ENCODE assay signal across 2 cellular contexts in the genomic region with DNA sequence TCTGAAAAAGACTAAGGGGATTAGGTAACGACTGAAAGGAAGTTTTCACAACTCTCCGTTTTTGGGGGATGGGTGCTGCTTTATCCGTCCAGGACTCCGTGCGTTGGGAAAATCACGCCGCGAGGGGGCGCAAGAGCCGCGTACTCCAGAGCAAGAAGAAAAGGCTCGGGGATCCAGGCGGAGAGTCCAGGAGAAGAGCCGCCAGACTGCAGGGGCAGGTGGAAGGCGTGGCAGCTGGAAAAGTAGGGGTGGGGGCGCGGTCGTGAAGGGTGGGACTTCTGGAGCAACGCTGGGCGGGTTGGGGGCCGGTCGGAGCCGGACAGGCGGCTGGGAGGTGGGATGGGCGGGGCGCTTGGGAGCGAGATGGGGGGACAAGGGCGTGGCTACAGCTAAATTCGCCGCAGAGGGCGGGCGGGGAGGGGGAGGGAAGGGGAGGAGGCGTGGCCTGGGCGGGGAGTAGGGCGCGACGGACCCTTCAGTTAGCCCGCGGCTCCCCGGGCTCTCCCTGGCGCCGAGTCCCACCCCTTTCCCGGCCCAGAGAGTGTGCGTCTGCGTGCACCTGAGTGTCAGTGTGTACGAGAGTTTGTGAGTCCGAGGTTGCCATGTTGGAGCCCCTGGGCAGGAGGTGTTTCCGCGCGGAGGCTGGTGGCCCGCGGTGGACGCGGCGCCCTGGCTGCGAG.
A peak's percentile ranks its signal among the peaks of the same experiment; 100 is the strongest.
TF ChIP-seq lines count a peak whose summit lies in the region.

No MANE protein-coding gene starts in this region.

TF ChIP-seq in GM12891, 5 proteins besides CTCF, POLR2A, EP300 and RAD21 (continued from another document):
- no peak for TF ChIP-seq SPI1 (IDR thresholded peaks at IDR 0.05; ENCODE audit: low read depth, low read length)
TF ChIP-seq in GM12891: peak in this region for 0.

TF ChIP-seq in GM12878, 131 proteins besides CTCF, POLR2A, EP300 and RAD21 (continued from another document and continues in another):
- TF ChIP-seq CBX5 (IDR thresholded peaks at IDR 0.05; ENCODE audit: low read depth), result no peak
- 0 out of 2 replicates have a peak, but pooled peaks have one; percentile 51 for TF ChIP-seq POLR2AphosphoS2 (IDR thresholded peaks at IDR 0.05; ENCODE audit: low read depth, low read length)
- TF ChIP-seq BCL11A (IDR thresholded peaks at IDR 0.05; ENCODE audit: low read depth, low read length), result no peak
- TF ChIP-seq, protein P1, sequence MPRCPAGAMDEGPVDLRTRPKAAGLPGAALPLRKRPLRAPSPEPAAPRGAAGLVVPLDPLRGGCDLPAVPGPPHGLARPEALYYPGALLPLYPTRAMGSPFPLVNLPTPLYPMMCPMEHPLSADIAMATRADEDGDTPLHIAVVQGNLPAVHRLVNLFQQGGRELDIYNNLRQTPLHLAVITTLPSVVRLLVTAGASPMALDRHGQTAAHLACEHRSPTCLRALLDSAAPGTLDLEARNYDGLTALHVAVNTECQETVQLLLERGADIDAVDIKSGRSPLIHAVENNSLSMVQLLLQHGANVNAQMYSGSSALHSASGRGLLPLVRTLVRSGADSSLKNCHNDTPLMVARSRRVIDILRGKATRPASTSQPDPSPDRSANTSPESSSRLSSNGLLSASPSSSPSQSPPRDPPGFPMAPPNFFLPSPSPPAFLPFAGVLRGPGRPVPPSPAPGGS (IDR thresholded peaks at IDR 0.05; ENCODE audit: borderline replicate concordance, insufficient read depth, low read depth, low read length, poor library complexity, severe bottlenecking), result no peak
- TF ChIP-seq, protein P2, sequence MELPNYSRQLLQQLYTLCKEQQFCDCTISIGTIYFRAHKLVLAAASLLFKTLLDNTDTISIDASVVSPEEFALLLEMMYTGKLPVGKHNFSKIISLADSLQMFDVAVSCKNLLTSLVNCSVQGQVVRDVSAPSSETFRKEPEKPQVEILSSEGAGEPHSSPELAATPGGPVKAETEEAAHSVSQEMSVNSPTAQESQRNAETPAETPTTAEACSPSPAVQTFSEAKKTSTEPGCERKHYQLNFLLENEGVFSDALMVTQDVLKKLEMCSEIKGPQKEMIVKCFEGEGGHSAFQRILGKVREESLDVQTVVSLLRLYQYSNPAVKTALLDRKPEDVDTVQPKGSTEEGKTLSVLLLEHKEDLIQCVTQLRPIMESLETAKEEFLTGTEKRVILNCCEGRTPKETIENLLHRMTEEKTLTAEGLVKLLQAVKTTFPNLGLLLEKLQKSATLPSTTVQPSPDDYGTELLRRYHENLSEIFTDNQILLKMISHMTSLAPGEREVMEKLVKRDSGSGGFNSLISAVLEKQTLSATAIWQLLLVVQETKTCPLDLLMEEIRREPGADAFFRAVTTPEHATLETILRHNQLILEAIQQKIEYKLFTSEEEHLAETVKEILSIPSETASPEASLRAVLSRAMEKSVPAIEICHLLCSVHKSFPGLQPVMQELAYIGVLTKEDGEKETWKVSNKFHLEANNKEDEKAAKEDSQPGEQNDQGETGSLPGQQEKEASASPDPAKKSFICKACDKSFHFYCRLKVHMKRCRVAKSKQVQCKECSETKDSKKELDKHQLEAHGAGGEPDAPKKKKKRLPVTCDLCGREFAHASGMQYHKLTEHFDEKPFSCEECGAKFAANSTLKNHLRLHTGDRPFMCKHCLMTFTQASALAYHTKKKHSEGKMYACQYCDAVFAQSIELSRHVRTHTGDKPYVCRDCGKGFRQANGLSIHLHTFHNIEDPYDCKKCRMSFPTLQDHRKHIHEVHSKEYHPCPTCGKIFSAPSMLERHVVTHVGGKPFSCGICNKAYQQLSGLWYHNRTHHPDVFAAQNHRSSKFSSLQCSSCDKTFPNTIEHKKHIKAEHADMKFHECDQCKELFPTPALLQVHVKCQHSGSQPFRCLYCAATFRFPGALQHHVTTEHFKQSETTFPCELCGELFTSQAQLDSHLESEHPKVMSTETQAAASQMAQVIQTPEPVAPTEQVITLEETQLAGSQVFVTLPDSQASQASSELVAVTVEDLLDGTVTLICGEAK (IDR thresholded peaks at IDR 0.05; ENCODE audit: borderline replicate concordance), result no peak
- TF ChIP-seq, protein P3, sequence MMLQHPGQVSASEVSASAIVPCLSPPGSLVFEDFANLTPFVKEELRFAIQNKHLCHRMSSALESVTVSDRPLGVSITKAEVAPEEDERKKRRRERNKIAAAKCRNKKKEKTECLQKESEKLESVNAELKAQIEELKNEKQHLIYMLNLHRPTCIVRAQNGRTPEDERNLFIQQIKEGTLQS (IDR thresholded peaks at IDR 0.05; ENCODE audit: borderline replicate concordance, extremely low read depth, low read depth, low read length), result 0 out of 2 replicates have a peak, but pooled peaks have one; percentile 5
- peak; percentile 44; the same call in 1 of the 3 replicates for TF ChIP-seq POU2F2 (IDR thresholded peaks at IDR 0.05; ENCODE audit: borderline replicate concordance, low read depth, low read length)
- peak; percentile 76; the same call in 1 of the 2 replicates for TF ChIP-seq YY1 (IDR thresholded peaks at IDR 0.05; ENCODE audit: low read depth, low read length)
- no peak for TF ChIP-seq ZNF207 (IDR thresholded peaks at IDR 0.05; ENCODE audit: borderline replicate concordance)
- no peak for TF ChIP-seq PML (IDR thresholded peaks at IDR 0.05; ENCODE audit: low read length)
- TF ChIP-seq, protein P4, sequence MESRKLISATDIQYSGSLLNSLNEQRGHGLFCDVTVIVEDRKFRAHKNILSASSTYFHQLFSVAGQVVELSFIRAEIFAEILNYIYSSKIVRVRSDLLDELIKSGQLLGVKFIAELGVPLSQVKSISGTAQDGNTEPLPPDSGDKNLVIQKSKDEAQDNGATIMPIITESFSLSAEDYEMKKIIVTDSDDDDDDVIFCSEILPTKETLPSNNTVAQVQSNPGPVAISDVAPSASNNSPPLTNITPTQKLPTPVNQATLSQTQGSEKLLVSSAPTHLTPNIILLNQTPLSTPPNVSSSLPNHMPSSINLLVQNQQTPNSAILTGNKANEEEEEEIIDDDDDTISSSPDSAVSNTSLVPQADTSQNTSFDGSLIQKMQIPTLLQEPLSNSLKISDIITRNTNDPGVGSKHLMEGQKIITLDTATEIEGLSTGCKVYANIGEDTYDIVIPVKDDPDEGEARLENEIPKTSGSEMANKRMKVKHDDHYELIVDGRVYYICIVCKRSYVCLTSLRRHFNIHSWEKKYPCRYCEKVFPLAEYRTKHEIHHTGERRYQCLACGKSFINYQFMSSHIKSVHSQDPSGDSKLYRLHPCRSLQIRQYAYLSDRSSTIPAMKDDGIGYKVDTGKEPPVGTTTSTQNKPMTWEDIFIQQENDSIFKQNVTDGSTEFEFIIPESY (IDR thresholded peaks at IDR 0.05), result no peak
- TF ChIP-seq CHD2 (IDR thresholded peaks at IDR 0.05; ENCODE audit: borderline replicate concordance, low read depth, low read length), result peak; percentile 76
- no peak for TF ChIP-seq RAD51 (IDR thresholded peaks at IDR 0.05)
- peak; percentile 17; the same call in 1 of the 2 replicates for TF ChIP-seq RB1 (IDR thresholded peaks at IDR 0.05; ENCODE audit: borderline replicate concordance)
- TF ChIP-seq SREBF2 (IDR thresholded peaks at IDR 0.05; ENCODE audit: low read length), result no peak
- no peak for TF ChIP-seq YBX1 (IDR thresholded peaks at IDR 0.05)
- TF ChIP-seq HDAC2 (IDR thresholded peaks at IDR 0.05), result no peak
- no peak for TF ChIP-seq ZNF217 (IDR thresholded peaks at IDR 0.05)
- no peak for TF ChIP-seq JUNB (IDR thresholded peaks at IDR 0.05)
- no peak for TF ChIP-seq SUPT20H (IDR thresholded peaks at IDR 0.05; ENCODE audit: borderline replicate concordance, control insufficient read depth, low read depth, low read length)
- TF ChIP-seq MEF2A (IDR thresholded peaks at IDR 0.05; ENCODE audit: insufficient read depth, low read depth, low read length), result 0 out of 2 replicates have a peak, but pooled peaks have one; percentile 12
- no peak for TF ChIP-seq HDAC6 (IDR thresholded peaks at IDR 0.05; ENCODE audit: unreplicated experiment)
- TF ChIP-seq, protein P5, sequence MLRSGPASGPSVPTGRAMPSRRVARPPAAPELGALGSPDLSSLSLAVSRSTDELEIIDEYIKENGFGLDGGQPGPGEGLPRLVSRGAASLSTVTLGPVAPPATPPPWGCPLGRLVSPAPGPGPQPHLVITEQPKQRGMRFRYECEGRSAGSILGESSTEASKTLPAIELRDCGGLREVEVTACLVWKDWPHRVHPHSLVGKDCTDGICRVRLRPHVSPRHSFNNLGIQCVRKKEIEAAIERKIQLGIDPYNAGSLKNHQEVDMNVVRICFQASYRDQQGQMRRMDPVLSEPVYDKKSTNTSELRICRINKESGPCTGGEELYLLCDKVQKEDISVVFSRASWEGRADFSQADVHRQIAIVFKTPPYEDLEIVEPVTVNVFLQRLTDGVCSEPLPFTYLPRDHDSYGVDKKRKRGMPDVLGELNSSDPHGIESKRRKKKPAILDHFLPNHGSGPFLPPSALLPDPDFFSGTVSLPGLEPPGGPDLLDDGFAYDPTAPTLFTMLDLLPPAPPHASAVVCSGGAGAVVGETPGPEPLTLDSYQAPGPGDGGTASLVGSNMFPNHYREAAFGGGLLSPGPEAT (IDR thresholded peaks at IDR 0.05; ENCODE audit: low read depth), result no peak
- TF ChIP-seq SIX5 (IDR thresholded peaks at IDR 0.05; ENCODE audit: low read depth, low read length, severe bottlenecking), result no peak
- TF ChIP-seq GATAD2B (conservative IDR thresholded peaks at IDR 0.05; ENCODE audit: low read depth), result no peak
- no peak for TF ChIP-seq CHD1 (IDR thresholded peaks at IDR 0.05; ENCODE audit: low read depth, low read length)
- TF ChIP-seq RELA (IDR thresholded peaks at IDR 0.05; ENCODE audit: borderline replicate concordance, partially characterized antibody), result peak; percentile 44
- no peak for TF ChIP-seq TARDBP (IDR thresholded peaks at IDR 0.05; ENCODE audit: borderline replicate concordance)
- no peak for TF ChIP-seq TCF12 (IDR thresholded peaks at IDR 0.05; ENCODE audit: low read depth, low read length)
- peak; percentile 51 for TF ChIP-seq IKZF1 (conservative IDR thresholded peaks at IDR 0.05)
- peak; percentile 72 to 73 for TF ChIP-seq IKZF2 (IDR thresholded peaks at IDR 0.05)
- TF ChIP-seq BRCA1 (IDR thresholded peaks at IDR 0.05; ENCODE audit: low read depth, low read length), result no peak
- TF ChIP-seq JUND (IDR thresholded peaks at IDR 0.05; ENCODE audit: low read depth, low read length), result no peak
- no peak for TF ChIP-seq ZZZ3 (IDR thresholded peaks at IDR 0.05; ENCODE audit: control insufficient read depth, insufficient read length, low read depth)
- 0 out of 4 replicates have a peak, but pooled peaks of 1 of the 2 experiments have one; percentile 33 for TF ChIP-seq BHLHE40 (IDR thresholded peaks at IDR 0.05; ENCODE audit: borderline replicate concordance in 1 of 2, low read depth in 2 of 2, low read length in 1 of 2)
- TF ChIP-seq, protein P6, sequence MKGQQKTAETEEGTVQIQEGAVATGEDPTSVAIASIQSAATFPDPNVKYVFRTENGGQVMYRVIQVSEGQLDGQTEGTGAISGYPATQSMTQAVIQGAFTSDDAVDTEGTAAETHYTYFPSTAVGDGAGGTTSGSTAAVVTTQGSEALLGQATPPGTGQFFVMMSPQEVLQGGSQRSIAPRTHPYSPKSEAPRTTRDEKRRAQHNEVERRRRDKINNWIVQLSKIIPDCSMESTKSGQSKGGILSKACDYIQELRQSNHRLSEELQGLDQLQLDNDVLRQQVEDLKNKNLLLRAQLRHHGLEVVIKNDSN (IDR thresholded peaks at IDR 0.05; ENCODE audit: borderline replicate concordance, extremely low read length, insufficient read depth, low read depth, low read length), result no peak
- peak; percentile 61; the same call in 1 of the 2 replicates for TF ChIP-seq EED (IDR thresholded peaks at IDR 0.05; ENCODE audit: low read depth)
- TF ChIP-seq, protein P7, sequence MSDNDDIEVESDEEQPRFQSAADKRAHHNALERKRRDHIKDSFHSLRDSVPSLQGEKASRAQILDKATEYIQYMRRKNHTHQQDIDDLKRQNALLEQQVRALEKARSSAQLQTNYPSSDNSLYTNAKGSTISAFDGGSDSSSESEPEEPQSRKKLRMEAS (IDR thresholded peaks at IDR 0.05; ENCODE audit: low read depth, low read length), result no peak; the same call in 1 of the 2 replicates
- TF ChIP-seq ATF7 (IDR thresholded peaks at IDR 0.05; ENCODE audit: low read depth), result no peak
- no peak for TF ChIP-seq ZNF384 (IDR thresholded peaks at IDR 0.05; ENCODE audit: borderline replicate concordance, low read depth, low read length)
- TF ChIP-seq, protein P8, sequence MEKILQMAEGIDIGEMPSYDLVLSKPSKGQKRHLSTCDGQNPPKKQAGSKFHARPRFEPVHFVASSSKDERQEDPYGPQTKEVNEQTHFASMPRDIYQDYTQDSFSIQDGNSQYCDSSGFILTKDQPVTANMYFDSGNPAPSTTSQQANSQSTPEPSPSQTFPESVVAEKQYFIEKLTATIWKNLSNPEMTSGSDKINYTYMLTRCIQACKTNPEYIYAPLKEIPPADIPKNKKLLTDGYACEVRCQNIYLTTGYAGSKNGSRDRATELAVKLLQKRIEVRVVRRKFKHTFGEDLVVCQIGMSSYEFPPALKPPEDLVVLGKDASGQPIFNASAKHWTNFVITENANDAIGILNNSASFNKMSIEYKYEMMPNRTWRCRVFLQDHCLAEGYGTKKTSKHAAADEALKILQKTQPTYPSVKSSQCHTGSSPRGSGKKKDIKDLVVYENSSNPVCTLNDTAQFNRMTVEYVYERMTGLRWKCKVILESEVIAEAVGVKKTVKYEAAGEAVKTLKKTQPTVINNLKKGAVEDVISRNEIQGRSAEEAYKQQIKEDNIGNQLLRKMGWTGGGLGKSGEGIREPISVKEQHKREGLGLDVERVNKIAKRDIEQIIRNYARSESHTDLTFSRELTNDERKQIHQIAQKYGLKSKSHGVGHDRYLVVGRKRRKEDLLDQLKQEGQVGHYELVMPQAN (conservative IDR thresholded peaks at IDR 0.05), result no peak; the same call in none of the 2 replicates
- no peak for TF ChIP-seq SREBF1 (IDR thresholded peaks at IDR 0.05; ENCODE audit: low read length)
- no peak for TF ChIP-seq TCF7 (IDR thresholded peaks at IDR 0.05; ENCODE audit: borderline replicate concordance)
- 0 out of 2 replicates have a peak, but pooled peaks have one; percentile 4 for TF ChIP-seq TCF3 (IDR thresholded peaks at IDR 0.05; ENCODE audit: borderline replicate concordance, insufficient read depth, low read depth, low read length)
- TF ChIP-seq ASH2L (IDR thresholded peaks at IDR 0.05; ENCODE audit: borderline replicate concordance, low read depth), result no peak
- TF ChIP-seq BACH1 (IDR thresholded peaks at IDR 0.05; ENCODE audit: borderline replicate concordance), result peak; percentile 50; the same call in 1 of the 2 replicates
- TF ChIP-seq, protein P9, sequence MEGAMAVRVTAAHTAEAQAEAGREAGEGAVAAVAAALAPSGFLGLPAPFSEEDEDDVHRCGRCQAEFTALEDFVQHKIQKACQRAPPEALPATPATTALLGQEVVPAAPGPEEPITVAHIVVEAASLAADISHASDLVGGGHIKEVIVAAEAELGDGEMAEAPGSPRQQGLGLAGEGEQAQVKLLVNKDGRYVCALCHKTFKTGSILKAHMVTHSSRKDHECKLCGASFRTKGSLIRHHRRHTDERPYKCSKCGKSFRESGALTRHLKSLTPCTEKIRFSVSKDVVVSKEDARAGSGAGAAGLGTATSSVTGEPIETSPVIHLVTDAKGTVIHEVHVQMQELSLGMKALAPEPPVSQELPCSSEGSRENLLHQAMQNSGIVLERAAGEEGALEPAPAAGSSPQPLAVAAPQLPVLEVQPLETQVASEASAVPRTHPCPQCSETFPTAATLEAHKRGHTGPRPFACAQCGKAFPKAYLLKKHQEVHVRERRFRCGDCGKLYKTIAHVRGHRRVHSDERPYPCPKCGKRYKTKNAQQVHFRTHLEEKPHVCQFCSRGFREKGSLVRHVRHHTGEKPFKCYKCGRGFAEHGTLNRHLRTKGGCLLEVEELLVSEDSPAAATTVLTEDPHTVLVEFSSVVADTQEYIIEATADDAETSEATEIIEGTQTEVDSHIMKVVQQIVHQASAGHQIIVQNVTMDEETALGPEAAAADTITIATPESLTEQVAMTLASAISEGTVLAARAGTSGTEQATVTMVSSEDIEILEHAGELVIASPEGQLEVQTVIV (IDR thresholded peaks at IDR 0.05; ENCODE audit: borderline replicate concordance, partially characterized antibody), result no peak
- peak; percentile 97 for TF ChIP-seq SMC3 (IDR thresholded peaks at IDR 0.05; ENCODE audit: borderline replicate concordance, low read length)
- TF ChIP-seq SMARCA5 (IDR thresholded peaks at IDR 0.05), result peak; percentile 13; the same call in 1 of the 2 replicates
